In genomic region chr2:237689569-237690131, GRCh38 we compare ENCODE assay signal across 8 cellular contexts.
DNase-seq lines count a peak whose midpoint lies in the region; ATAC-seq, FAIRE-seq and TF ChIP-seq lines count a peak whose summit lies in the region.

No MANE protein-coding gene starts in this region.

- intact Hi-C loops in activated CD4-positive, alpha-beta T cell treated with anti-CD3 and anti-CD28 coated beads for 36 hours (cut with DNase I, micrococcal nuclease), result loop anchor here (2.0 to 10.0 kb wide), 7 partner anchors 13 to 1713 kb away; partner anchors contain the start of genes HDAC4 (in 1 of the 2), PER2 (in 1 of the 2), SCLY (in 1 of the 2) and UBE2F (in 1 of the 2)
- intact Hi-C loops in activated T-helper 2 cell treated with anti-CD3 and anti-CD28 coated beads, Interferon-gamma antibody, Interleukin-2, Interleukin-4, amounts not matched to agents 10 μg/mL and 5 μg/mL and 100 μg/mL, durations not matched to agents 14 hours and 24 hours and 36 hours (cut with micrococcal nuclease), result loop anchor here (5.0 kb wide), 2 partner anchors 257 to 308 kb away; no protein-coding TSS in a partner anchor

- H3K4me1 ChIP-seq in keratinocyte (ENCODE audit: control insufficient read depth, extremely low read depth, insufficient read depth, low read length) (peaks cover 36% of the 10 kb centered on the region), suprapubic skin (peaks cover 72% of the 10 kb centered on the region)

- no peaks in the 10 kb centered on the region for H3K9me1 ChIP-seq in keratinocyte (ENCODE audit: control insufficient read depth, extremely low read depth, insufficient read depth, low read length)

- peaks cover 21% of the 10 kb centered on the region for H3K79me2 ChIP-seq in keratinocyte (ENCODE audit: control insufficient read depth, insufficient read depth, low read length)

- peaks cover 1% of the 10 kb centered on the region for H4K20me1 ChIP-seq in keratinocyte (ENCODE audit: control insufficient read depth, extremely low read depth, insufficient read depth, low read length)

- POLR2A ChIA-PET in activated CD4-positive, alpha-beta T cell treated with anti-CD3 and anti-CD28 coated beads for 36 hours (lab: Charles Lee), result interaction anchor here (3.4 kb wide), 1 partner anchor 16 kb away, joined by 32 read pairs; no protein-coding TSS in a partner anchor

- no peak for TF ChIP-seq EP300 in suprapubic skin (IDR thresholded peaks at IDR 0.05)

- H3K4me3 ChIP-seq in keratinocyte (ENCODE audit: control insufficient read depth in 2 of 3, extremely low read depth in 1 of 3, insufficient read depth in 2 of 3, low read depth in 1 of 3, low read length in 3 of 3) (no peak overlapping the region), suprapubic skin (no peak overlapping the region)

- H3K27ac ChIP-seq in keratinocyte (ENCODE audit: control insufficient read depth, insufficient read depth, low read length), result no peak overlapping the region
- H3K27ac ChIP-seq in suprapubic skin, result peak overlapping the region; percentile 94

- TF ChIP-seq POLR2A in suprapubic skin (IDR thresholded peaks at IDR 0.05), result no peak

- no peak for FAIRE-seq in keratinocyte (lab: Jason Lieb, UNC)

- H3K9me3 ChIP-seq in keratinocyte (ENCODE audit: control insufficient read depth, low read depth, low read length), result no peaks in the 10 kb centered on the region
- no peaks in the 10 kb centered on the region for H3K9me3 ChIP-seq in suprapubic skin

- peak overlapping the region; percentile 59 for H3K4me3 Mint-ChIP-seq in activated CD4-positive, alpha-beta T cell treated with anti-CD3 and anti-CD28 coated beads for 36 hours
- H3K4me3 Mint-ChIP-seq in activated T-helper 2 cell treated with anti-CD3 and anti-CD28 coated beads, Interferon-gamma antibody, Interleukin-2, Interleukin-4, amounts not matched to agents 10 μg/mL and 5 μg/mL and 100 μg/mL, durations not matched to agents 14 hours and 24 hours and 36 hours (ENCODE audit: low read depth), result peak overlapping the region; percentile 77

- dilution Hi-C loops in keratinocyte (cut with MboI; ENCODE audit: extremely low pct_ligation_motif_present, low sequenced_read_pairs), result no loop called here

- H3K9me3 Mint-ChIP-seq in activated CD4-positive, alpha-beta T cell treated with anti-CD3 and anti-CD28 coated beads for 36 hours (ENCODE audit: low read depth), result no peaks in the 10 kb centered on the region
- H3K9me3 Mint-ChIP-seq in activated T-helper 2 cell treated with anti-CD3 and anti-CD28 coated beads, Interferon-gamma antibody, Interleukin-2, Interleukin-4, amounts not matched to agents 10 μg/mL and 5 μg/mL and 100 μg/mL, durations not matched to agents 14 hours and 24 hours and 36 hours, result no peaks in the 10 kb centered on the region

- peak overlapping the region; percentile 51 for H3K27ac Mint-ChIP-seq in activated CD4-positive, alpha-beta T cell treated with anti-CD3 and anti-CD28 coated beads for 36 hours
- H3K27ac Mint-ChIP-seq in activated T-helper 2 cell treated with anti-CD3 and anti-CD28 coated beads, Interferon-gamma antibody, Interleukin-2, Interleukin-4, amounts not matched to agents 10 μg/mL and 5 μg/mL and 100 μg/mL, durations not matched to agents 14 hours and 24 hours and 36 hours, result peak overlapping the region; percentile 74

- peaks cover 54% of the 10 kb centered on the region for H3K4me1 Mint-ChIP-seq in activated CD4-positive, alpha-beta T cell treated with anti-CD3 and anti-CD28 coated beads for 36 hours
- peaks cover 54% of the 10 kb centered on the region for H3K4me1 Mint-ChIP-seq in activated T-helper 2 cell treated with anti-CD3 and anti-CD28 coated beads, Interferon-gamma antibody, Interleukin-2, Interleukin-4, amounts not matched to agents 10 μg/mL and 5 μg/mL and 100 μg/mL, durations not matched to agents 14 hours and 24 hours and 36 hours (ENCODE audit: low read depth)

- ATAC-seq in activated CD4-positive, alpha-beta T cell treated with anti-CD3 and anti-CD28 coated beads for 36 hours, result no peak

- CTCF ChIA-PET in activated CD4-positive, alpha-beta T cell treated with anti-CD3 and anti-CD28 coated beads for 36 hours (lab: Charles Lee), result interaction anchor here (1.0 to 4.7 kb wide), 5 partner anchors 11 to 108 kb away, joined by 3 to 43 read pairs (median 3); no protein-coding TSS in a partner anchor

- H3K9ac ChIP-seq in keratinocyte (ENCODE audit: control insufficient read depth, extremely low read depth, insufficient read depth, low read length), result peak overlapping the region; percentile 9

- no peaks in the 10 kb centered on the region for H3K27me3 Mint-ChIP-seq in activated CD4-positive, alpha-beta T cell treated with anti-CD3 and anti-CD28 coated beads for 36 hours
- no peaks in the 10 kb centered on the region for H3K27me3 Mint-ChIP-seq in activated T-helper 2 cell treated with anti-CD3 and anti-CD28 coated beads, Interferon-gamma antibody, Interleukin-2, Interleukin-4, amounts not matched to agents 10 μg/mL and 5 μg/mL and 100 μg/mL, durations not matched to agents 14 hours and 24 hours and 36 hours (ENCODE audit: low read depth)

- 43% methylated on average over 5 of the region's 5 CpGs for WGBS in suprapubic skin

- H3K36me3 Mint-ChIP-seq in activated CD4-positive, alpha-beta T cell treated with anti-CD3 and anti-CD28 coated beads for 36 hours (ENCODE audit: low read depth), result peaks cover 14% of the 10 kb centered on the region
- H3K36me3 Mint-ChIP-seq in activated T-helper 2 cell treated with anti-CD3 and anti-CD28 coated beads, Interferon-gamma antibody, Interleukin-2, Interleukin-4, amounts not matched to agents 10 μg/mL and 5 μg/mL and 100 μg/mL, durations not matched to agents 14 hours and 24 hours and 36 hours (ENCODE audit: low read depth), result peaks cover 17% of the 10 kb centered on the region

- H3K27me3 ChIP-seq in keratinocyte (ENCODE audit: control insufficient read depth, extremely low read depth, insufficient read depth, low read length), result no peaks in the 10 kb centered on the region
- no peaks in the 10 kb centered on the region for H3K27me3 ChIP-seq in suprapubic skin

- TF ChIP-seq CTCF in keratinocyte (optimal IDR thresholded peaks at IDR 0.05 in 1 of 3, IDR thresholded peaks at IDR 0.05 in 1 of 3, conservative IDR thresholded peaks at IDR 0.05 in 1 of 3; ENCODE audit: extremely low read depth in 1 of 3, insufficient read depth in 2 of 3, low read length in 3 of 3) (no peak), suprapubic skin (IDR thresholded peaks at IDR 0.05) (no peak)

- no peak for DNase-seq in activated CD4-positive, alpha-beta T cell treated with anti-CD3 and anti-CD28 coated beads for 36 hours
- no peak for DNase-seq in activated CD4-positive, alpha-beta T cell treated with anti-CD3 and anti-CD28 coated beads for 4 hours
- DNase-seq in activated T-helper 2 cell treated with anti-CD3 and anti-CD28 coated beads, Interferon-gamma antibody, Interleukin-2, Interleukin-4, amounts not matched to agents 10 μg/mL and 5 μg/mL and 100 μg/mL, durations not matched to agents 14 hours and 24 hours and 36 hours (ENCODE audit: low spot score), result no peak
- DNase-seq in keratinocyte (ENCODE audit: low read depth, low spot score), result no peak
- peak in 1 of 2 donors; percentile 85 for DNase-seq in suprapubic skin (ENCODE audit: low spot score in 2 of 2)
- DNase-seq in HPDE6-E6E7 (ENCODE audit: extremely low spot score), result no peak
- DNase-seq in SHP77 treated with DMSO at 0.1 percent for 48 hours (lab: John Stamatoyannopoulos, UW), result no peak
- no peak for DNase-seq in kidney glomerular epithelial cell (lab: John Stamatoyannopoulos, UW)

- H3K36me3 ChIP-seq in keratinocyte (ENCODE audit: control insufficient read depth in 2 of 2, extremely low read depth in 1 of 2, insufficient read depth in 2 of 2, low read length in 2 of 2) (no peaks in the 10 kb centered on the region), suprapubic skin (no peaks in the 10 kb centered on the region)

- peak overlapping the region; percentile 28 for H2AFZ ChIP-seq in keratinocyte (ENCODE audit: control insufficient read depth, low read length)

- H3K4me2 ChIP-seq in keratinocyte (ENCODE audit: control insufficient read depth, extremely low read depth, insufficient read depth, low read depth, low read length), result no peak overlapping the region
